1 cellular context compared by ENCODE assay signal in the genomic region with DNA sequence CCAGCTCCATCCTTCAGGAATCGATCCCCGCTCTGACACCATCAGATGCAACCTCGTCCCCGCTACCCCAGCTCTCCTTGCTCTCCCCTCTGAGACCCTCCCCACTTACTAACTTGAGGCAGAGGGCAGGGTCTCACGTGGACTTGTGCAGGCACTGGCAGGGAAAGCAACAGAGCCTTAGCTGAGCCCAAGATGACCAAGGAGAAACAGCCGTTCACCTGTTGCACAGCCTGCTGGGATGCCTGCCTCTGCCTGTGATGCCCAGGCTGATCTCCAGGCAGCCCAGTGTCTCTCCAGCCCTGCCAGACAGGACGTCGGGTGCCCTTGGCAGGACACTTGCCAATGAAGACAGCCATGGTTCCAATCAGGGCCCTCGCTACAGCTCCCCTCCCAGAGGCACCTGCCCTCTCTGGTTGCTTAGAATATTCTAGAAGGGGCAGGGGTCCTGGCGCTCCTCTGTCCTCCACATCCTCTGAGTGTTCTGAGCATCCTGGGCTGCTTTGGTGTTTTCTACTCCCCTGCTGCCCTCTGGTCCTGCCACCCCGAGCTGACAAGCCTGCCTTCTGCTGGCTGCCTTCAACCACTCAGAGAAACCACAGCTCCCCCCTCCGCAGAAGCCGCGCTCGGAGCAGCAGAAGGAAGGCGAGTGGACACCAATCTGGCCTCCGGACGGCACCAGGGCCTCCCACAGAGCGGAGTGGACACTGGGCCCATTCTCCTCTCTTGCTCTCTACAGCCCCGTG.
TF ChIP-seq lines count a peak whose summit lies in the region.

No MANE protein-coding gene starts in this region.

TF ChIP-seq in IMR-90, 13 proteins besides CTCF, POLR2A, EP300 and RAD21:
- TF ChIP-seq FOS (IDR thresholded peaks at IDR 0.05; ENCODE audit: low read depth, low read length) (no peak), RFX5 (IDR thresholded peaks at IDR 0.05; ENCODE audit: low read depth, low read length) (no peak), MAZ (IDR thresholded peaks at IDR 0.05; ENCODE audit: borderline replicate concordance, low read depth, low read length) (no peak), CHD1 (IDR thresholded peaks at IDR 0.05; ENCODE audit: low read depth, low read length) (no peak), RCOR1 (IDR thresholded peaks at IDR 0.05; ENCODE audit: insufficient replicate concordance, low read length) (no peak), CEBPB (IDR thresholded peaks at IDR 0.05; ENCODE audit: low read depth, low read length) (no peak), NFE2L2 (IDR thresholded peaks at IDR 0.05; ENCODE audit: low read depth, low read length) (no peak), SMC3 (IDR thresholded peaks at IDR 0.05; ENCODE audit: low read depth, low read length) (no peak), MXI1 (IDR thresholded peaks at IDR 0.05; ENCODE audit: borderline replicate concordance, low read depth, low read length) (no peak), MAFK (IDR thresholded peaks at IDR 0.05; ENCODE audit: low read depth, low read length) (no peak), BHLHE40 (IDR thresholded peaks at IDR 0.05; ENCODE audit: low read depth, low read length) (no peak)
- TF ChIP-seq, protein P1, sequence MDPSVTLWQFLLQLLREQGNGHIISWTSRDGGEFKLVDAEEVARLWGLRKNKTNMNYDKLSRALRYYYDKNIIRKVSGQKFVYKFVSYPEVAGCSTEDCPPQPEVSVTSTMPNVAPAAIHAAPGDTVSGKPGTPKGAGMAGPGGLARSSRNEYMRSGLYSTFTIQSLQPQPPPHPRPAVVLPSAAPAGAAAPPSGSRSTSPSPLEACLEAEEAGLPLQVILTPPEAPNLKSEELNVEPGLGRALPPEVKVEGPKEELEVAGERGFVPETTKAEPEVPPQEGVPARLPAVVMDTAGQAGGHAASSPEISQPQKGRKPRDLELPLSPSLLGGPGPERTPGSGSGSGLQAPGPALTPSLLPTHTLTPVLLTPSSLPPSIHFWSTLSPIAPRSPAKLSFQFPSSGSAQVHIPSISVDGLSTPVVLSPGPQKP (IDR thresholded peaks at IDR 0.05; ENCODE audit: borderline replicate concordance, low read depth, low read length), result no peak
- TF ChIP-seq, protein P2, sequence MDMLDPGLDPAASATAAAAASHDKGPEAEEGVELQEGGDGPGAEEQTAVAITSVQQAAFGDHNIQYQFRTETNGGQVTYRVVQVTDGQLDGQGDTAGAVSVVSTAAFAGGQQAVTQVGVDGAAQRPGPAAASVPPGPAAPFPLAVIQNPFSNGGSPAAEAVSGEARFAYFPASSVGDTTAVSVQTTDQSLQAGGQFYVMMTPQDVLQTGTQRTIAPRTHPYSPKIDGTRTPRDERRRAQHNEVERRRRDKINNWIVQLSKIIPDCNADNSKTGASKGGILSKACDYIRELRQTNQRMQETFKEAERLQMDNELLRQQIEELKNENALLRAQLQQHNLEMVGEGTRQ (IDR thresholded peaks at IDR 0.05; ENCODE audit: low read depth, low read length), result no peak
